In the genomic region with DNA sequence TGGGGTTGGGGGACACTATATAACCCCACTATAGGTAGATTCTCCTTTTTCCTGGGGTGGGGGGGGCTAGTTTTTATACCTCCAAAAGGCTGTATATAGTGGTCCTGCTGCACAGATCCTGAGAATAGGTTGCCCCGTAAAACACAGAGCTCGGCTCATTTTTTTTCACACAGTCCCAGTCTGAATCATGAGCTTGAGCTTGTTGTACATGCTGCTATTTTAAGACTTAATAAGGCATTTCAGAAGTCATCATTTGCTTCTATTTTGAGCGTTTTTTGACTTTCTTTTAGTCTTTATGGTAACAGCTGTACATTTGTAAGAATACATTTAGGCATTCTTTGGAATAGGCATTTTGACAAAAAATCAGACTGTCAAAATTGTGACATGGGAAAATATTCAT, we compare ENCODE assay signal across 20 cellular contexts.
"Had no signal": no experiment of that assay in that cellular context is flagged by ENCODE, and none has a peak within 500 bp of the region (broad histone marks: within the 10 kb centered on the region; RNA-seq: fewer than 3 reads in every experiment).

No MANE protein-coding gene starts in this region.

- H3K27me3 ChIP-seq: hepatocyte, testis, upper lobe of left lung had no signal

- ATAC-seq: sciatic nerve; stimulated activated memory B cell treated with anti-CD40 and anti-IgM and Interleukin-4, amounts not matched to agents 10 μg/mL and 1 μg/mL and 100 μg/mL, for 72 hours had no signal

- H3K9me3 ChIP-seq: testis, upper lobe of left lung had no signal

- DNase-seq: activated CD4-positive, alpha-beta T cell treated with anti-CD3 and anti-CD28 coated beads for 1 hour; activated CD8-positive, alpha-beta memory T cell treated with anti-CD3 and anti-CD28 coated beads, Interleukin-2, amount 50 U/mL, for 48 hours; activated naive CD4-positive, alpha-beta T cell treated with Interleukin-2 at 50 U/mL for 16 hours; activated naive CD8-positive, alpha-beta T cell treated with anti-CD3 and anti-CD28 coated beads, Interleukin-2, amount 10 ng/mL, durations not matched to agents 7 days and 5 days; activated T-cell treated with anti-CD3 and anti-CD28 coated beads, Interleukin-2, amount 50 U/mL, for 48 hours; amniotic stem cell; dermis blood vessel endothelial cell; effector CD8-positive, alpha-beta T cell; glutamatergic neuron; left ventricle myocardium inferior; mammary epithelial cell; midbrain; stimulated activated CD4-positive, alpha-beta T cell treated with anti-CD3 and anti-CD28 coated beads, Interleukin-15, amount 100 ng/mL, for 24 hours; T-helper 9 cell; testis; upper lobe of left lung had no signal

- H3K4me3 ChIP-seq: hepatocyte, left ventricle myocardium inferior, smooth muscle cell, testis, upper lobe of left lung had no signal

- H3K27ac ChIP-seq: left ventricle myocardium inferior, testis had no signal
